ENCODE assay signal across 18 cellular contexts in the genomic region with DNA sequence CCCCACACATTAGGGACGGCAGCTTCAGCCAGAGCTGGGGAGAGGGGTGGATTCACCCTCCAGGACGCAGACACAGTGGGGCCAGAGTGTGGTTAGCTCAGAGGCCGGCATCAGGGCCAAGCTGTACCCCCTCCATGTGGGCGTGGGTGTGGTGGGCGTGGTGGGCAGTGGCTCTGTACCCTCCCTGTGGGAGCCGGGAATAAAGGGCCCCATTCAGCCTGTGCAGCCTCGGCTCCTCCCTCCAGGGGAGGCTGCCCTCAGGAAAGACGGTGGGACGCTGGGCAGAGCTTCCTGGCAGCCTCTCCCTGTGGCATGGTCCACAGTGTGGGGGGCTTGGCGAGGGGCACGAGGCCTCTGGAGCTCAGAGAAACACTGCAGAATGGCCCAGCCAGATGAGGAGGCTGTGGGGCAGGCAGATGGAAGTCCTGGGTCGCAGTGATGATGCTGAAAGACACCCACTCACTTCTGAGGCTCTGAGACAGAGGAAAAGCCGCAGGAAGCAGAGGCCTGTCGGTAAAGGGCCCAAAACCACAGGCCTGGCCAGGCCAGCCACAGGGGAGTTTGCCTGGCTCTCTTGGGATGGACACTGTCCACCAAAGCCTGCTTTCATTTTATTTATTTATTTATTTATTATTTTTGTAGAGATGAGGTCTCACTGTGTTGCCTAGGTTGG.
DNase-seq lines count a peak whose midpoint lies in the region; ATAC-seq and TF ChIP-seq lines count a peak whose summit lies in the region.
"Had no signal": no experiment of that assay in that cellular context is flagged by ENCODE, and none has a peak within 500 bp of the region (broad histone marks: within the 10 kb centered on the region; RNA-seq: fewer than 3 reads in every experiment).

No MANE protein-coding gene starts in this region.

- H3K4me1 Mint-ChIP-seq in CD4-positive, CD25-positive, alpha-beta regulatory T cell: peaks cover 22 to 57% (median 39%) of the 10 kb centered on the region in 4 donors

- peaks cover 76% of the 10 kb centered on the region for H3K79me2 ChIP-seq in mammary epithelial cell (ENCODE audit: insufficient read depth, low read length)

- CTCF ChIA-PET in mammary epithelial cell (lab: Charles Lee; ENCODE audit: low non-redundant PET): interaction anchor here (1.2 kb wide), 1 partner anchor 34 kb away, joined by 4 read pairs; no protein-coding TSS in a partner anchor

- no peak for ATAC-seq in CD4-positive, CD25-positive, alpha-beta regulatory T cell (ENCODE audit: low read depth in 2 of 2)
- ATAC-seq in GM18873 (IDR thresholded peaks at IDR 0.05; ENCODE audit: low FRiP score, unreplicated experiment) (no peak), aorta (ENCODE audit: low FRiP score) (no peak)
- ATAC-seq: Right ventricle myocardium inferior had no signal

- peak in 1 of 3 donors; percentile 39 for DNase-seq in CD4-positive, CD25-positive, alpha-beta regulatory T cell
- DNase-seq in LoVo (ENCODE audit: low spot score) (peak; percentile 6), mammary epithelial cell (peak; percentile 56), myocyte (ENCODE audit: low read depth) (peak; percentile 31), NCI-H510A treated with DMSO at 0.1 percent for 48 hours (lab: John Stamatoyannopoulos, UW) (no peak), HuH-7 (ENCODE audit: low spot score) (no peak), aorta (no peak)
- DNase-seq: activated naive CD4-positive, alpha-beta T cell treated with anti-CD3 and anti-CD28 coated beads, Interleukin-2, amount 50 U/mL, for 16 hours; effector CD4-positive, alpha-beta T cell; foreskin fibroblast; MM.1S; NCI-H2107; NCI-H748 treated with DMSO at 0.1 percent for 48 hours; stimulated activated CD4-positive, alpha-beta T cell treated with anti-CD3 and anti-CD28 coated beads, Interleukin-4, amount 100 ng/mL, for 1 hour; tibial artery had no signal

- no peaks in the 10 kb centered on the region for H4K20me1 ChIP-seq in mammary epithelial cell (ENCODE audit: insufficient read depth, low read length)

- intact Hi-C loops in mammary epithelial cell (cut with micrococcal nuclease): no loop called here
- intact Hi-C loops in aorta (cut with DNase I): no loop called here

- H3K27me3 Mint-ChIP-seq in CD4-positive, CD25-positive, alpha-beta regulatory T cell: no peaks in the 10 kb centered on the region
- H3K27me3 Mint-ChIP-seq: natural killer cell treated with Interleukin-12 subunit alpha and Interleukin-12 subunit beta and Interleukin-15 and Interleukin-18, amount 100 ng/mL, for 72 hours had no signal

- peak overlapping the region in 2 of 4 donors; percentile 17 to 85 for H3K4me3 Mint-ChIP-seq in CD4-positive, CD25-positive, alpha-beta regulatory T cell
- H3K4me3 Mint-ChIP-seq: natural killer cell treated with Interleukin-12 subunit alpha and Interleukin-12 subunit beta and Interleukin-15 and Interleukin-18, amount 100 ng/mL, for 72 hours had no signal

- no peaks in the 10 kb centered on the region for H3K27me3 ChIP-seq in CD4-positive, CD25-positive, alpha-beta regulatory T cell (ENCODE audit: control insufficient read depth, insufficient read depth, low read length)
- H3K27me3 ChIP-seq in mammary epithelial cell (ENCODE audit: insufficient read depth, low read length) (no peaks in the 10 kb centered on the region), aorta (ENCODE audit: control insufficient read depth in 1 of 2, insufficient read depth in 2 of 2, low read length in 1 of 2) (no peaks in the 10 kb centered on the region)
- H3K27me3 ChIP-seq: tibial artery had no signal

- H3K9me3 Mint-ChIP-seq in CD4-positive, CD25-positive, alpha-beta regulatory T cell: peaks cover 0 to 5% (median 1%) of the 10 kb centered on the region in 7 donors
- H3K9me3 Mint-ChIP-seq: natural killer cell treated with Interleukin-12 subunit alpha and Interleukin-12 subunit beta and Interleukin-15 and Interleukin-18, amount 100 ng/mL, for 72 hours had no signal

- 3% methylated on average over 5 of the region's 14 CpGs for WGBS in mammary epithelial cell (ENCODE audit: low coverage, missing lambda C conversion rate)
- 83 to 90% methylated on average over 14 of the region's 14 CpGs for WGBS in aorta, 2 donors

- H3K4me1 ChIP-seq in CD4-positive, CD25-positive, alpha-beta regulatory T cell (ENCODE audit: control insufficient read depth, insufficient read depth, low read length, poor library complexity, severe bottlenecking): peaks cover 41% of the 10 kb centered on the region
- peaks cover 59% of the 10 kb centered on the region for H3K4me1 ChIP-seq in mammary epithelial cell (ENCODE audit: insufficient read depth, low read length)
- H3K4me1 ChIP-seq in aorta (ENCODE audit: control insufficient read depth in 1 of 2, insufficient read depth in 2 of 2, low read length in 2 of 2): no peaks in the 10 kb centered on the region

- peak overlapping the region; percentile 77 for H3K27ac ChIP-seq in CD4-positive, CD25-positive, alpha-beta regulatory T cell (ENCODE audit: insufficient read depth, low read length, poor library complexity, severe bottlenecking)
- H3K27ac ChIP-seq in mammary epithelial cell (ENCODE audit: insufficient read depth, low read depth, low read length) (peak overlapping the region; percentile 96), aorta (ENCODE audit: low read depth in 1 of 2, low read length in 2 of 2) (no peak overlapping the region)
- H3K27ac ChIP-seq: tibial artery had no signal

- H3K36me3 ChIP-seq in CD4-positive, CD25-positive, alpha-beta regulatory T cell (ENCODE audit: control insufficient read depth, insufficient read depth, low read length): no peaks in the 10 kb centered on the region
- H3K36me3 ChIP-seq in mammary epithelial cell (ENCODE audit: insufficient read depth, low read length) (peaks cover 11% of the 10 kb centered on the region), aorta (ENCODE audit: control insufficient read depth in 1 of 2, insufficient read depth in 2 of 2, low read length in 1 of 2) (no peaks in the 10 kb centered on the region)
- H3K36me3 ChIP-seq: tibial artery had no signal

- peak overlapping the region; percentile 65 for H3K9ac ChIP-seq in mammary epithelial cell (ENCODE audit: insufficient read depth, low read length)

- peaks cover 2% of the 10 kb centered on the region for H3K36me3 Mint-ChIP-seq in CD4-positive, CD25-positive, alpha-beta regulatory T cell
- H3K36me3 Mint-ChIP-seq: natural killer cell treated with Interleukin-12 subunit alpha and Interleukin-12 subunit beta and Interleukin-15 and Interleukin-18, amount 100 ng/mL, for 72 hours had no signal

- H2AFZ ChIP-seq in mammary epithelial cell (ENCODE audit: low read depth, low read length): no peak overlapping the region

- dilution Hi-C loops in mammary epithelial cell (cut with HindIII; ENCODE audit: low sequenced_read_pairs): loop anchor here (5.0 to 25.0 kb wide), 2 partner anchors 35 to 115 kb away; a partner anchor contains a TSS

- peak overlapping the region; percentile 91 to 97 (median 94) for H3K27ac Mint-ChIP-seq in CD4-positive, CD25-positive, alpha-beta regulatory T cell
- H3K27ac Mint-ChIP-seq: natural killer cell treated with Interleukin-12 subunit alpha and Interleukin-12 subunit beta and Interleukin-15 and Interleukin-18, amount 100 ng/mL, for 72 hours had no signal

- H3K4me2 ChIP-seq in mammary epithelial cell (ENCODE audit: insufficient read depth, low read depth, low read length): peak overlapping the region; percentile 90

- TF ChIP-seq CTCF in mammary epithelial cell (conservative IDR thresholded peaks at IDR 0.05 in 1 of 2, IDR thresholded peaks at IDR 0.05 in 1 of 2; ENCODE audit: extremely low read depth in 1 of 2, insufficient read depth in 1 of 2, low read depth in 1 of 2, low read length in 2 of 2): no peak

- no TSS peak for BruUV-seq in mammary epithelial cell (replicated peaks; lab: Mats Ljungman, UMichigan)

- in situ Hi-C loops in mammary epithelial cell (cut with MboI; ENCODE audit: low sequenced_read_pairs in 2 of 2): no loop called here

- peaks cover 0 to 2% of the 10 kb centered on the region in 2 experiments for H3K9me3 ChIP-seq in CD4-positive, CD25-positive, alpha-beta regulatory T cell (ENCODE audit: control insufficient read depth in 2 of 2, low read length in 2 of 2)
- H3K9me3 ChIP-seq in mammary epithelial cell (replicated peaks; ENCODE audit: insufficient read depth, low read length) (no peaks in the 10 kb centered on the region), aorta (ENCODE audit: control insufficient read depth, low read length) (no peaks in the 10 kb centered on the region)
- H3K9me3 ChIP-seq: tibial artery had no signal

- no peak overlapping the region for H3K4me3 ChIP-seq in CD4-positive, CD25-positive, alpha-beta regulatory T cell (ENCODE audit: low read depth, low read length)
- H3K4me3 ChIP-seq in mammary epithelial cell (replicated peaks in 1 of 3; ENCODE audit: insufficient read depth in 1 of 3, low read depth in 2 of 3, low read length in 3 of 3): peak overlapping the region in 1 of 3 experiments; percentile 36
- H3K4me3 ChIP-seq in aorta (ENCODE audit: low read length in 2 of 2): no peak overlapping the region
- H3K4me3 ChIP-seq: tibial artery had no signal

Comparison
In these comparisons a context has a peak if more than half of its experiments do, and no peak if none do; other contexts are left out.
1. DNase-seq: peak in LoVo (single experiment), mammary epithelial cell (single experiment) and myocyte (single experiment); none in NCI-H510A treated with DMSO at 0.1 percent for 48 hours (single experiment), HuH-7 (single experiment) and aorta (0 of 2).
2. H3K27ac ChIP-seq: peak in CD4-positive, CD25-positive, alpha-beta regulatory T cell (single experiment) and mammary epithelial cell (single experiment); none in aorta (0 of 2).